Comparison of ENCODE assay signal across 16 cellular contexts in the genomic region with DNA sequence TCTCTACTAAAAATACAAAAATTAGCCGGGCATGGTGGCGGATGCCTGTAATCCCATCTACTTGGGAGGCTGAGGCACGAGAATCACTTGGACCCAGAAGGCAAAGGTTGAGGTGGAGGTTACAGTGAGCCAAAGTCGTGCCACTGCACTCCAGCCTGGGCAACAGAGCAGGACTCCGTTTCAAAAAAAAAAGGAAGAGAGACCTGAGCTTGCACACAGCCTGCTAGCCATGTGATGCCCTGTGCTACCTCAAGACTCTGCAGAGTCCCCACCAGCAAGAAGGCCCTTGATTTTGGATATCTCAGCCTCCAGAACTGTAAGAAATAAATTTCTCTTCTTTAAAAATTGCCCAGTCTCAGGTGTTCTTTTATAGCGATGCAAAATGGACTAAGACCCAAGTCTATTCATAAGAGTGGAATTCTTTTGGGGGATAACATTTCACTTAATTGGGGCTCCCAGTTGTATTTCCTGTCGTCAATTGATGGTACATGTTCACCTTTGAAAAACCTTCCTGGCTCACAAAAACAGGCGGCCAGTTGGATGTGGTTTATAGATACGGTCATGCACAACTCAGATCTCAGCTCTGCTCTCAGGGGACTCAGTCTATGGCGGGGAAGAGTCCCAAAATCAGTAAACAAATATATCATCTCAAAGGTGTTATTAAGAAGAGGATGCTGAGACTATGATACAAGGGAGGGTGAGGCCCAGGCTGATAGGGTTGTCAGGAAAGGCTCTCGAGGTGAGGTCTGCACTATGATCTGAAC. TPM values are rescaled to one million over a fixed set of nuclear protein-coding genes. Genes with fewer than 3 reads are reported as not detected.
DNase-seq lines count a peak whose midpoint lies in the region; ATAC-seq and TF ChIP-seq lines count a peak whose summit lies in the region.
"Had no signal": no experiment of that assay in that cellular context is flagged by ENCODE, and none has a peak within 500 bp of the region (broad histone marks: within the 10 kb centered on the region; RNA-seq: fewer than 3 reads in every experiment).

No MANE protein-coding gene starts in this region.

- H3K27me3 Mint-ChIP-seq in HFFc6 (ENCODE audit: insufficient read depth) (peaks cover 2% of the 10 kb centered on the region), mesothelial cell of epicardium (ENCODE audit: low read depth) (no peaks in the 10 kb centered on the region)
- H3K27me3 Mint-ChIP-seq in activated CD4-positive, alpha-beta memory T cell treated with anti-CD3 and anti-CD28 coated beads, Interleukin-2, amount 10 ng/mL, durations not matched to agents 7 days and 5 days, result no peaks in the 10 kb centered on the region

- H3K4me1 Mint-ChIP-seq in HFFc6 (ENCODE audit: low read depth) (peaks cover 27% of the 10 kb centered on the region), mesothelial cell of epicardium (peaks cover 24% of the 10 kb centered on the region)
- peaks cover 52% of the 10 kb centered on the region for H3K4me1 Mint-ChIP-seq in activated CD4-positive, alpha-beta memory T cell treated with anti-CD3 and anti-CD28 coated beads, Interleukin-2, amount 10 ng/mL, durations not matched to agents 7 days and 5 days

- no peaks in the 10 kb centered on the region for H3K27me3 ChIP-seq in DND-41 (ENCODE audit: insufficient read depth, low read length, poor library complexity)
- H3K27me3 ChIP-seq: ascending aorta had no signal

- intact Hi-C loops in Right ventricle myocardium superior (cut with DNase I), result no loop called here

- TF ChIP-seq CTCF in DND-41 (IDR thresholded peaks at IDR 0.05; ENCODE audit: borderline replicate concordance, extremely low read depth, low read length, poor library complexity, severe bottlenecking) (no peak), HFFc6 (IDR thresholded peaks at IDR 0.05) (no peak), mesothelial cell of epicardium (IDR thresholded peaks at IDR 0.05; ENCODE audit: unreplicated experiment) (no peak)

- H3K9me3 ChIP-seq in DND-41 (ENCODE audit: insufficient read depth, low read length, severe bottlenecking), result no peaks in the 10 kb centered on the region
- H3K9me3 ChIP-seq: ascending aorta had no signal

- H3K4me2 ChIP-seq in DND-41 (ENCODE audit: insufficient read depth, low read length), result peak overlapping the region; percentile 43

- H3K4me3 ChIP-seq in DND-41 (ENCODE audit: low read depth in 1 of 2, low read length in 2 of 2), result no peak overlapping the region
- H3K4me3 ChIP-seq: skin epidermis had no signal

- H3K4me3 Mint-ChIP-seq in HFFc6 (peak overlapping the region; percentile 32; the same call in 1 of the 2 replicates), mesothelial cell of epicardium (peak overlapping the region; percentile 8)
- peak overlapping the region; percentile 38 for H3K4me3 Mint-ChIP-seq in activated CD4-positive, alpha-beta memory T cell treated with anti-CD3 and anti-CD28 coated beads, Interleukin-2, amount 10 ng/mL, durations not matched to agents 7 days and 5 days

- H3K36me3 ChIP-seq in DND-41 (ENCODE audit: insufficient read depth, low read length), result peaks cover 22% of the 10 kb centered on the region

- H3K36me3 Mint-ChIP-seq in HFFc6 (ENCODE audit: low read depth) (peaks cover 11% of the 10 kb centered on the region), mesothelial cell of epicardium (peaks cover 6% of the 10 kb centered on the region)
- peaks cover 29% of the 10 kb centered on the region for H3K36me3 Mint-ChIP-seq in activated CD4-positive, alpha-beta memory T cell treated with anti-CD3 and anti-CD28 coated beads, Interleukin-2, amount 10 ng/mL, durations not matched to agents 7 days and 5 days (ENCODE audit: low read depth)

- POLR2A ChIA-PET in activated CD4-positive, alpha-beta memory T cell treated with anti-CD3 and anti-CD28 coated beads, Interleukin-2, amount 10 ng/mL, durations not matched to agents 7 days and 5 days (lab: Charles Lee), result interaction anchor here (2.6 to 3.1 kb wide), 3 partner anchors 22 to 83 kb away, joined by 5 to 29 read pairs (median 11); partner anchors contain the start of gene MED26

- no peak overlapping the region for H3K27ac ChIP-seq in DND-41 (ENCODE audit: low read length)
- H3K27ac ChIP-seq in caudate nucleus (ENCODE audit: low read depth, low read length), result no peak overlapping the region
- H3K27ac ChIP-seq: ascending aorta, KMS-11, skin epidermis had no signal

- CTCF ChIA-PET in activated CD4-positive, alpha-beta memory T cell treated with anti-CD3 and anti-CD28 coated beads, Interleukin-2, amount 10 ng/mL, durations not matched to agents 7 days and 5 days (lab: Charles Lee), result no interaction called here

- H3K4me1 ChIP-seq in DND-41 (ENCODE audit: insufficient read depth, low read length), result peaks cover 36% of the 10 kb centered on the region

- ATAC-seq in DND-41 (ENCODE audit: insufficient read depth, low read depth) (no peak), Right ventricle myocardium superior (ENCODE audit: poor library complexity) (no peak)

- H3K9ac ChIP-seq in DND-41 (ENCODE audit: low read depth, low read length), result no peak overlapping the region; the same call in 1 of the 2 replicates

- DNase-seq in DND-41, result no peak
- no peak for DNase-seq in HFFc6
- DNase-seq in activated CD4-positive, alpha-beta memory T cell treated with anti-CD3 and anti-CD28 coated beads, Interleukin-2, amount 10 ng/mL, durations not matched to agents 7 days and 5 days, result no peak
- DNase-seq in mesothelial cell of epicardium (ENCODE audit: low spot score in 2 of 2, unreplicated experiment in 2 of 2), result no peak
- no peak for DNase-seq in AG20443 (ENCODE audit: low spot score)
- no peak for DNase-seq in kidney tubule cell (ENCODE audit: low spot score)
- DNase-seq in caudate nucleus (lab: John Stamatoyannopoulos, UW), result no peak
- no peak for DNase-seq in Right ventricle myocardium superior
- DNase-seq: NCI-H187 treated with DMSO at 0.1 percent for 48 hours, NCI-H526 treated with DMSO at 0.1 percent for 48 hours, occipital lobe, RPMI8226, T-helper 9 cell had no signal

- H2AFZ ChIP-seq in DND-41 (ENCODE audit: low read depth, low read length), result no peak overlapping the region

- peaks cover 22% of the 10 kb centered on the region for H4K20me1 ChIP-seq in DND-41 (ENCODE audit: insufficient read depth, low read length)

- no peaks in the 10 kb centered on the region for H3K9me3 Mint-ChIP-seq in HFFc6
- H3K9me3 Mint-ChIP-seq in activated CD4-positive, alpha-beta memory T cell treated with anti-CD3 and anti-CD28 coated beads, Interleukin-2, amount 10 ng/mL, durations not matched to agents 7 days and 5 days, result no peaks in the 10 kb centered on the region
- no peaks in the 10 kb centered on the region for H3K9me3 Mint-ChIP-seq in mesothelial cell of epicardium

- H3K27ac Mint-ChIP-seq in HFFc6, result peak overlapping the region; percentile 62
- peak overlapping the region; percentile 63 for H3K27ac Mint-ChIP-seq in activated CD4-positive, alpha-beta memory T cell treated with anti-CD3 and anti-CD28 coated beads, Interleukin-2, amount 10 ng/mL, durations not matched to agents 7 days and 5 days
- no peak overlapping the region for H3K27ac Mint-ChIP-seq in mesothelial cell of epicardium

- peaks cover 55% of the 10 kb centered on the region for H3K79me2 ChIP-seq in DND-41 (ENCODE audit: insufficient read depth, low read length)

RNA-seq across cellular contexts. Expression of gene CHERP, which starts 2.4 kb away (rescaled TPM):
- 10 to 100 TPM; 30.4 to 38.5 (median 34.6) TPM for total RNA-seq in HFFc6 (2021; fragmentation: NEBNext Ultra II Directional; extraction: Animal tissue kit (Norgen Biotek cat#: 25700))
- total RNA-seq in activated CD4-positive, alpha-beta memory T cell treated with anti-CD3 and anti-CD28 coated beads, Interleukin-2, amount 10 ng/mL, durations not matched to agents 7 days and 5 days, result 10 to 100 TPM; 50.8 to 53.6 TPM
- total RNA-seq in mesothelial cell of epicardium (73.2 to 80.5 TPM (median 78.4 TPM) in 3 replicates), Right ventricle myocardium superior (19.7 TPM)

RNA-seq across cellular contexts. Expression of gene SLC35E1, which starts 27.6 kb away (rescaled TPM):
- total RNA-seq in HFFc6 (2021; fragmentation: NEBNext Ultra II Directional; extraction: Animal tissue kit (Norgen Biotek cat#: 25700)), result 10 to 100 TPM; 44.2 to 67.1 (median 55.4) TPM
- 10 to 100 TPM; 57.3 to 57.7 TPM for total RNA-seq in activated CD4-positive, alpha-beta memory T cell treated with anti-CD3 and anti-CD28 coated beads, Interleukin-2, amount 10 ng/mL, durations not matched to agents 7 days and 5 days
- total RNA-seq in mesothelial cell of epicardium (39.7 to 45.4 TPM (median 42.1 TPM) in 3 replicates), Right ventricle myocardium superior (20.8 TPM)

RNA-seq across cellular contexts. Expression of gene C19orf44, which starts 48.5 kb away (rescaled TPM):
- 1 to 10 TPM; 2.9 to 4.7 (median 3.7) TPM for total RNA-seq in HFFc6 (2021; fragmentation: NEBNext Ultra II Directional; extraction: Animal tissue kit (Norgen Biotek cat#: 25700))
- total RNA-seq in activated CD4-positive, alpha-beta memory T cell treated with anti-CD3 and anti-CD28 coated beads, Interleukin-2, amount 10 ng/mL, durations not matched to agents 7 days and 5 days, result 1 to 10 TPM; 2.6 to 3.3 TPM
- total RNA-seq in mesothelial cell of epicardium, result 6.0 to 7.3 TPM (median 6.4 TPM) in 3 replicates
- total RNA-seq in Right ventricle myocardium superior, result 3.6 TPM

RNA-seq across cellular contexts. Expression of gene CALR3, which starts 48.7 kb away (rescaled TPM):
- not detected for total RNA-seq in HFFc6 (2021; fragmentation: NEBNext Ultra II Directional; extraction: Animal tissue kit (Norgen Biotek cat#: 25700))
- not detected for total RNA-seq in activated CD4-positive, alpha-beta memory T cell treated with anti-CD3 and anti-CD28 coated beads, Interleukin-2, amount 10 ng/mL, durations not matched to agents 7 days and 5 days
- total RNA-seq in mesothelial cell of epicardium (not detected in 3 replicates), Right ventricle myocardium superior (not detected)
- total RNA-seq: ascending aorta, occipital lobe had no signal
